In genomic region chr16:71288570-71288889, GRCh38 we compare ENCODE assay signal across 8 cellular contexts. TPM values are rescaled to one million over a fixed set of nuclear protein-coding genes. Genes with fewer than 3 reads are reported as not detected.
A peak's percentile ranks its signal among the peaks of the same experiment; 100 is the strongest.
DNase-seq lines count a peak whose midpoint lies in the region; ATAC-seq, FAIRE-seq and TF ChIP-seq lines count a peak whose summit lies in the region.

No MANE protein-coding gene starts in this region.

- no peaks in the 10 kb centered on the region; a peak in 1 of 5 replicates for H3K27me3 ChIP-seq in HepG2 (ENCODE audit: control insufficient read depth in 1 of 2, insufficient read depth in 2 of 2, low read length in 2 of 2)

- H3K4me3 ChIP-seq in HepG2 (replicated peaks in 1 of 3; ENCODE audit: insufficient read depth in 1 of 3, low read depth in 2 of 3, low read length in 3 of 3) = peak overlapping the region; percentile 73 to 77 (median 77)

- H3K4me1 ChIP-seq in HepG2 (ENCODE audit: insufficient read depth, low read length) = peaks cover 21% of the 10 kb centered on the region

- POLR2A ChIA-PET in HepG2 (lab: Yijun Ruan, JAX) = interaction anchor here (1.1 kb wide), 1 partner anchor 173 kb away, joined by 4 read pairs; the partner anchor contains the start of gene ZNF23

- peaks cover 22 to 37% of the 10 kb centered on the region in 2 donors for H3K36me3 Mint-ChIP-seq in activated T-cell treated with anti-CD3 and anti-CD28 coated beads, Interleukin-2, amount 50 U/mL, for 72 hours (ENCODE audit: insufficient read depth in 2 of 2)
- peaks cover 50% of the 10 kb centered on the region for H3K36me3 Mint-ChIP-seq in activated naive CD8-positive, alpha-beta T cell treated with anti-CD3 and anti-CD28 coated beads, Interleukin-2, amount 50 U/mL, for 24 hours (ENCODE audit: low read depth)
- H3K36me3 Mint-ChIP-seq in type B pancreatic cell = peaks cover 30% of the 10 kb centered on the region

- no peak for ATAC-seq in activated T-cell treated with anti-CD3 and anti-CD28 coated beads, Interleukin-2, amount 50 U/mL, for 72 hours (replicated peaks in 1 of 2)
- ATAC-seq in activated naive CD8-positive, alpha-beta T cell treated with anti-CD3 and anti-CD28 coated beads, Interleukin-2, amount 50 U/mL, for 24 hours = no peak
- no peak for ATAC-seq in HepG2
- no peak for ATAC-seq in activated CD4-positive, CD25-positive, alpha-beta regulatory T cell treated with anti-CD3 and anti-CD28 coated beads, Interleukin-2, amount 50 U/mL, for 24 hours

- CTCF ChIA-PET in HepG2 (lab: Yijun Ruan, JAX; ENCODE audit: low intra/inter-chr PET ratio, low total read pairs) = no interaction called here

- no peak for TF ChIP-seq RAD21 in HepG2 (CRISPR knock-in tag; IDR thresholded peaks at IDR 0.05)

- FAIRE-seq in HepG2 (lab: Jason Lieb, UNC) = no peak
- no peak for FAIRE-seq in GM12891 (lab: Jason Lieb, UNC)

- in situ Hi-C loops in HepG2 (cut with HindIII; ENCODE audit: extremely low pct_ligation_motif_present, low pct_unique_long_range_greater_than_20kb) = no loop called here

- H2AFZ ChIP-seq in HepG2 (ENCODE audit: low read length) = no peak overlapping the region

- no peaks in the 10 kb centered on the region for H4K20me1 ChIP-seq in HepG2 (ENCODE audit: insufficient read depth, low read length)

- no peak for TF ChIP-seq POLR2A in HepG2 (IDR thresholded peaks at IDR 0.05; ENCODE audit: insufficient read depth in 1 of 2, low read depth in 2 of 2, low read length in 2 of 2)
- TF ChIP-seq POLR2A in GM12891 (IDR thresholded peaks at IDR 0.05; ENCODE audit: low read depth, low read length) = no peak

- TF ChIP-seq CTCF in HepG2 (CRISPR knock-in tag; IDR thresholded peaks at IDR 0.05) (no peak), type B pancreatic cell (conservative IDR thresholded peaks at IDR 0.05) (no peak)

- peaks cover 3 to 27% of the 10 kb centered on the region in 2 experiments for H3K36me3 ChIP-seq in HepG2 (replicated peaks in 1 of 2; ENCODE audit: control insufficient read depth in 1 of 2, insufficient read depth in 2 of 2, low read length in 2 of 2)

- peak overlapping the region; percentile 75 for H3K9ac ChIP-seq in HepG2 (ENCODE audit: insufficient read depth, low read depth, low read length)

- H3K4me2 ChIP-seq in HepG2 (ENCODE audit: low read depth, low read length) = peak overlapping the region; percentile 80

- H3K27me3 Mint-ChIP-seq in activated T-cell treated with anti-CD3 and anti-CD28 coated beads, Interleukin-2, amount 50 U/mL, for 72 hours (ENCODE audit: low read depth) = peaks cover 15% of the 10 kb centered on the region
- peaks cover 17% of the 10 kb centered on the region for H3K27me3 Mint-ChIP-seq in activated naive CD8-positive, alpha-beta T cell treated with anti-CD3 and anti-CD28 coated beads, Interleukin-2, amount 50 U/mL, for 24 hours
- peaks cover 6% of the 10 kb centered on the region for H3K27me3 Mint-ChIP-seq in type B pancreatic cell

- no peak for DNase-seq in activated T-cell treated with anti-CD3 and anti-CD28 coated beads, Interleukin-2, amount 50 U/mL, for 72 hours
- DNase-seq in activated T-cell treated with anti-CD3 and anti-CD28 coated beads for 4 hours (no peak), HepG2 (ENCODE audit: low spot score) (no peak), type B pancreatic cell (ENCODE audit: extremely low spot score, unreplicated experiment) (no peak), hepatic stellate cell (ENCODE audit: low spot score) (no peak), GM12891 (ENCODE audit: insufficient read length, low spot score) (no peak)
- no peak for DNase-seq in activated naive CD8-positive, alpha-beta T cell treated with anti-CD3 and anti-CD28 coated beads, Interleukin-2, amount 50 U/mL, for 24 hours

- no peaks in the 10 kb centered on the region; the same call in 1 of the 2 replicates for H3K9me3 ChIP-seq in HepG2 (ENCODE audit: low read length)

- peak overlapping the region; percentile 85 for H3K27ac Mint-ChIP-seq in activated T-cell treated with anti-CD3 and anti-CD28 coated beads, Interleukin-2, amount 50 U/mL, for 72 hours
- H3K27ac Mint-ChIP-seq in activated naive CD8-positive, alpha-beta T cell treated with anti-CD3 and anti-CD28 coated beads, Interleukin-2, amount 50 U/mL, for 24 hours = peak overlapping the region; percentile 73
- peak overlapping the region; percentile 80 for H3K27ac Mint-ChIP-seq in type B pancreatic cell

- WGBS in HepG2 (ENCODE audit: low lambda C conversion rate) = 7% methylated on average over 3 of the region's 3 CpGs

- H3K9me3 Mint-ChIP-seq in activated T-cell treated with anti-CD3 and anti-CD28 coated beads, Interleukin-2, amount 50 U/mL, for 72 hours = peaks cover 2 to 4% of the 10 kb centered on the region in 2 donors
- H3K9me3 Mint-ChIP-seq in activated naive CD8-positive, alpha-beta T cell treated with anti-CD3 and anti-CD28 coated beads, Interleukin-2, amount 50 U/mL, for 24 hours = peaks cover 22% of the 10 kb centered on the region
- H3K9me3 Mint-ChIP-seq in type B pancreatic cell = peaks cover 5% of the 10 kb centered on the region

- intact Hi-C loops in HepG2 (cut with micrococcal nuclease; ENCODE audit: unreplicated experiment) = no loop called here

- H3K4me3 Mint-ChIP-seq in activated T-cell treated with anti-CD3 and anti-CD28 coated beads, Interleukin-2, amount 50 U/mL, for 72 hours = peak overlapping the region; percentile 89 to 90
- H3K4me3 Mint-ChIP-seq in activated naive CD8-positive, alpha-beta T cell treated with anti-CD3 and anti-CD28 coated beads, Interleukin-2, amount 50 U/mL, for 24 hours = peak overlapping the region; percentile 85
- H3K4me3 Mint-ChIP-seq in type B pancreatic cell = peak overlapping the region; percentile 90

- peaks cover 15% of the 10 kb centered on the region for H3K4me1 Mint-ChIP-seq in activated T-cell treated with anti-CD3 and anti-CD28 coated beads, Interleukin-2, amount 50 U/mL, for 72 hours (ENCODE audit: low read depth)
- H3K4me1 Mint-ChIP-seq in activated naive CD8-positive, alpha-beta T cell treated with anti-CD3 and anti-CD28 coated beads, Interleukin-2, amount 50 U/mL, for 24 hours = peaks cover 16% of the 10 kb centered on the region
- H3K4me1 Mint-ChIP-seq in type B pancreatic cell (ENCODE audit: unreplicated experiment) = peaks cover 19% of the 10 kb centered on the region

- H3K27ac ChIP-seq in HepG2 (ENCODE audit: extremely low read length, insufficient read depth, low read length) = peak overlapping the region; percentile 75

- TSS peak; percentile 77 for BruUV-seq in HepG2 (replicated peaks; lab: Mats Ljungman, UMichigan)

- peaks cover 7% of the 10 kb centered on the region for H3K79me2 ChIP-seq in HepG2 (ENCODE audit: insufficient read depth, low read length)

- TF ChIP-seq EP300 in HepG2 (IDR thresholded peaks at IDR 0.05; ENCODE audit: low read depth in 2 of 2, low read length in 2 of 2) (no peak), HepG2 (CRISPR knock-in tag; IDR thresholded peaks at IDR 0.05; ENCODE audit: borderline replicate concordance) (no peak)

RNA-seq across cellular contexts. Expression of gene CMTR2, which starts 0.7 kb away (rescaled TPM):
- 10 to 100 TPM; 21.8 to 26.7 TPM for total RNA-seq in activated T-cell treated with anti-CD3 and anti-CD28 coated beads, Interleukin-2, amount 50 U/mL, for 72 hours
- total RNA-seq in HepG2 (2016; rRNA removed; fragmentation: Illumina TruSeq; extraction: Trizol) = 19.9 and 25.1 TPM in 2 replicates
- 2.6 TPM in 2 replicates for total RNA-seq in HepG2 (2016; cell fraction: cytosol; rRNA removed; fragmentation: Illumina TruSeq; extraction: Trizol; ENCODE audit: low read depth)
- 16.1 and 24.0 TPM in 2 replicates for total RNA-seq in HepG2 (2016; cell fraction: insoluble cytoplasmic fraction; rRNA removed; fragmentation: Illumina TruSeq; extraction: Trizol)
- total RNA-seq in HepG2 (2016; cell fraction: membrane; rRNA removed; fragmentation: Illumina TruSeq; extraction: Trizol) = 7.2 and 8.3 TPM in 2 replicates
- 15.5 and 15.6 TPM in 2 replicates for total RNA-seq in HepG2 (2016; cell fraction: nucleus; rRNA removed; fragmentation: Illumina TruSeq; extraction: Trizol)
- polyA plus RNA-seq in HepG2 (2011; rRNA removed) = 12.4 and 15.0 TPM in 2 replicates
- polyA plus RNA-seq in HepG2 (2011; cell fraction: cytosol; rRNA removed) = 4.9 and 7.1 TPM in 2 replicates
- 9.8 and 15.1 TPM in 2 replicates for polyA plus RNA-seq in HepG2 (2011; cell fraction: nucleus; rRNA removed)
- polyA plus RNA-seq in HepG2 (2012) = 7.0 and 7.3 TPM in 2 replicates
- 0.35 and 0.45 TPM in 2 replicates for polyA plus RNA-seq in HepG2 (2016; cell fraction: cytosol; fragmentation: Illumina TruSeq; extraction: Trizol; ENCODE audit: low read depth)
- polyA plus RNA-seq in HepG2 (2016; cell fraction: insoluble cytoplasmic fraction; fragmentation: Illumina TruSeq; extraction: Trizol; ENCODE audit: low read depth) = 12.2 and 13.1 TPM in 2 replicates
- polyA plus RNA-seq in HepG2 (2016; cell fraction: membrane; fragmentation: Illumina TruSeq; extraction: Trizol; ENCODE audit: low read depth) = 1.3 and 1.7 TPM in 2 replicates
- polyA plus RNA-seq in HepG2 (2016; cell fraction: nucleus; fragmentation: Illumina TruSeq; extraction: Trizol; ENCODE audit: insufficient read depth, low read depth) = 21.4 and 23.0 TPM in 2 replicates
- polyA minus RNA-seq in HepG2 (2011; rRNA and poly(A)+ RNA removed; ENCODE audit: low replicate concordance) = 8.1 and 10.7 TPM in 2 replicates
- 7.8 and 8.5 TPM in 2 replicates for polyA minus RNA-seq in HepG2 (2011; cell fraction: cytosol; rRNA and poly(A)+ RNA removed)
- 25.1 and 34.1 TPM in 2 replicates for polyA minus RNA-seq in HepG2 (2011; cell fraction: nucleus; rRNA and poly(A)+ RNA removed)
- total RNA-seq in type B pancreatic cell (ENCODE audit: low replicate concordance) = 30.2 and 31.3 TPM in 2 replicates
- 7.9 TPM for polyA plus RNA-seq in GM12891 (2012; ENCODE audit: low read depth, missing spikeins)

RNA-seq across cellular contexts. Expression of gene HYDIN, which starts 58.0 kb away (rescaled TPM):
- 1 to 10 TPM in 1 of 2 donors, under 1 TPM in 1; 0.30 to 1.2 TPM for total RNA-seq in activated T-cell treated with anti-CD3 and anti-CD28 coated beads, Interleukin-2, amount 50 U/mL, for 72 hours
- total RNA-seq in HepG2 (2016; rRNA removed; fragmentation: Illumina TruSeq; extraction: Trizol) = 0.21 TPM in 1 of 2 replicates, not detected in the other
- total RNA-seq in HepG2 (2016; cell fraction: cytosol; rRNA removed; fragmentation: Illumina TruSeq; extraction: Trizol; ENCODE audit: low read depth) = not detected in 2 replicates
- total RNA-seq in HepG2 (2016; cell fraction: insoluble cytoplasmic fraction; rRNA removed; fragmentation: Illumina TruSeq; extraction: Trizol) = 0.19 TPM in 1 of 2 replicates, not detected in the other
- total RNA-seq in HepG2 (2016; cell fraction: membrane; rRNA removed; fragmentation: Illumina TruSeq; extraction: Trizol) = not detected in 2 replicates
- total RNA-seq in HepG2 (2016; cell fraction: nucleus; rRNA removed; fragmentation: Illumina TruSeq; extraction: Trizol) = not detected in 2 replicates
- not detected in 2 replicates for polyA plus RNA-seq in HepG2 (2011; rRNA removed)
- polyA plus RNA-seq in HepG2 (2011; cell fraction: cytosol; rRNA removed) = 0.03 TPM in 1 of 2 replicates, not detected in the other
- 0.08 TPM in 1 of 2 replicates, not detected in the other for polyA plus RNA-seq in HepG2 (2011; cell fraction: nucleus; rRNA removed)
- not detected in 2 replicates for polyA plus RNA-seq in HepG2 (2012)
- not detected in 2 replicates for polyA plus RNA-seq in HepG2 (2016; cell fraction: cytosol; fragmentation: Illumina TruSeq; extraction: Trizol; ENCODE audit: low read depth)
- not detected in 2 replicates for polyA plus RNA-seq in HepG2 (2016; cell fraction: insoluble cytoplasmic fraction; fragmentation: Illumina TruSeq; extraction: Trizol; ENCODE audit: low read depth)
- polyA plus RNA-seq in HepG2 (2016; cell fraction: membrane; fragmentation: Illumina TruSeq; extraction: Trizol; ENCODE audit: low read depth) = not detected in 2 replicates
- not detected in 2 replicates for polyA plus RNA-seq in HepG2 (2016; cell fraction: nucleus; fragmentation: Illumina TruSeq; extraction: Trizol; ENCODE audit: insufficient read depth, low read depth)
- polyA minus RNA-seq in HepG2 (2011; rRNA and poly(A)+ RNA removed; ENCODE audit: low replicate concordance) = 0.06 TPM in 1 of 2 replicates, not detected in the other
- polyA minus RNA-seq in HepG2 (2011; cell fraction: cytosol; rRNA and poly(A)+ RNA removed) = not detected in 2 replicates
- polyA minus RNA-seq in HepG2 (2011; cell fraction: nucleus; rRNA and poly(A)+ RNA removed) = not detected in 2 replicates
- 5.6 and 19.7 TPM in 2 replicates for total RNA-seq in type B pancreatic cell (ENCODE audit: low replicate concordance)
- polyA plus RNA-seq in GM12891 (2012; ENCODE audit: low read depth, missing spikeins) = 0.14 TPM
